ENCODE assay signal across 8 cellular contexts in genomic region chr20:62303049-62303326, GRCh38. TPM values are rescaled to one million over a fixed set of nuclear protein-coding genes. Genes with fewer than 3 reads are reported as not detected.
DNase-seq lines count a peak whose midpoint lies in the region; FAIRE-seq and TF ChIP-seq lines count a peak whose summit lies in the region.

No MANE protein-coding gene starts in this region.

- H3K9me3 Mint-ChIP-seq in HFFc6 = no peaks in the 10 kb centered on the region
- no peaks in the 10 kb centered on the region for H3K9me3 Mint-ChIP-seq in activated T-helper 1 cell treated with anti-CD3 and anti-CD28 coated beads, Interleukin-12 subunit alpha, Interleukin-12 subunit beta, Interleukin-2, Interleukin-4 antibody, amounts not matched to agents 30 ng/mL and 10 ng/mL and 1 ng/mL, durations not matched to agents 14 hours and 24 hours and 36 hours

- WGBS in spleen, 5 donors = 1 to 2% (median 1%) methylated on average over 22 to 39 of the region's 39 CpGs; no CpG with 5 or more reads in 2 of the 5 donors

- H3K4me3 Mint-ChIP-seq in HFFc6 = peak overlapping the region; percentile 97
- peak overlapping the region; percentile 98 for H3K4me3 Mint-ChIP-seq in activated T-helper 1 cell treated with anti-CD3 and anti-CD28 coated beads, Interleukin-12 subunit alpha, Interleukin-12 subunit beta, Interleukin-2, Interleukin-4 antibody, amounts not matched to agents 30 ng/mL and 10 ng/mL and 1 ng/mL, durations not matched to agents 14 hours and 24 hours and 36 hours

- peaks cover 13% of the 10 kb centered on the region for H3K36me3 Mint-ChIP-seq in HFFc6 (ENCODE audit: low read depth)
- peaks cover 15% of the 10 kb centered on the region for H3K36me3 Mint-ChIP-seq in activated T-helper 1 cell treated with anti-CD3 and anti-CD28 coated beads, Interleukin-12 subunit alpha, Interleukin-12 subunit beta, Interleukin-2, Interleukin-4 antibody, amounts not matched to agents 30 ng/mL and 10 ng/mL and 1 ng/mL, durations not matched to agents 14 hours and 24 hours and 36 hours (ENCODE audit: low read depth)

- peak in 1 of 3 donors; percentile 8 for TF ChIP-seq POLR2A in spleen (IDR thresholded peaks at IDR 0.05)
- TF ChIP-seq POLR2A in erythroblast (IDR thresholded peaks at IDR 0.05; ENCODE audit: low read length) = no peak

- H3K36me3 ChIP-seq in spleen = peaks cover 4 to 54% (median 39%) of the 10 kb centered on the region in 6 donors

- FAIRE-seq in HTR-8/SVneo (lab: Jason Lieb, UNC) = no peak

- H3K4me3 ChIP-seq in iPS-11a (ENCODE audit: low read depth, low read length) = peak overlapping the region; percentile 95
- peak overlapping the region; percentile 55 to 100 (median 96) for H3K4me3 ChIP-seq in spleen

- H3K4me1 Mint-ChIP-seq in HFFc6 (ENCODE audit: low read depth) = peaks cover 32% of the 10 kb centered on the region
- peaks cover 28% of the 10 kb centered on the region for H3K4me1 Mint-ChIP-seq in activated T-helper 1 cell treated with anti-CD3 and anti-CD28 coated beads, Interleukin-12 subunit alpha, Interleukin-12 subunit beta, Interleukin-2, Interleukin-4 antibody, amounts not matched to agents 30 ng/mL and 10 ng/mL and 1 ng/mL, durations not matched to agents 14 hours and 24 hours and 36 hours (ENCODE audit: low read depth)

- intact Hi-C loops in activated T-helper 1 cell treated with anti-CD3 and anti-CD28 coated beads, Interleukin-12 subunit alpha, Interleukin-12 subunit beta, Interleukin-2, Interleukin-4 antibody, amounts not matched to agents 30 ng/mL and 10 ng/mL and 1 ng/mL, durations not matched to agents 14 hours and 24 hours and 36 hours (cut with micrococcal nuclease) = loop anchor here (1.0 to 5.0 kb wide), 7 partner anchors 18 to 560 kb away; partner anchors contain the start of genes LAMA5, PSMA7, SLCO4A1 and SS18L1
- intact Hi-C loops in spleen (cut with DNase I; ENCODE audit: low total_unique reads) = loop anchor here (5.0 kb wide), 1 partner anchor 79 kb away; no protein-coding TSS in a partner anchor

- H3K27ac Mint-ChIP-seq in HFFc6 = peak overlapping the region; percentile 97; the same call in 1 of the 2 replicates
- peak overlapping the region; percentile 100 for H3K27ac Mint-ChIP-seq in activated T-helper 1 cell treated with anti-CD3 and anti-CD28 coated beads, Interleukin-12 subunit alpha, Interleukin-12 subunit beta, Interleukin-2, Interleukin-4 antibody, amounts not matched to agents 30 ng/mL and 10 ng/mL and 1 ng/mL, durations not matched to agents 14 hours and 24 hours and 36 hours

- TF ChIP-seq CTCF in HFFc6 (IDR thresholded peaks at IDR 0.05) = no peak
- no peak for TF ChIP-seq CTCF in spleen (IDR thresholded peaks at IDR 0.05 in 8 of 11, conservative IDR thresholded peaks at IDR 0.05 in 3 of 11)

- DNase-seq in HFFc6 (no peak), spleen (no peak), erythroblast (lab: John Stamatoyannopoulos, UW) (no peak), NCI-H69 (lab: John Stamatoyannopoulos, UW) (no peak), AG20443 (ENCODE audit: low spot score) (no peak), HTR-8/SVneo (ENCODE audit: insufficient read length, low spot score) (no peak)
- no peak for DNase-seq in activated T-helper 1 cell treated with anti-CD3 and anti-CD28 coated beads, Interleukin-12 subunit alpha, Interleukin-12 subunit beta, Interleukin-2, Interleukin-4 antibody, amounts not matched to agents 30 ng/mL and 10 ng/mL and 1 ng/mL, durations not matched to agents 14 hours and 24 hours and 36 hours (ENCODE audit: low spot score)

- peaks cover 23 to 85% (median 52%) of the 10 kb centered on the region in 6 donors for H3K4me1 ChIP-seq in spleen

- no peaks in the 10 kb centered on the region; the same call in 1 of the 2 replicates for H3K27me3 Mint-ChIP-seq in HFFc6 (ENCODE audit: insufficient read depth)
- no peaks in the 10 kb centered on the region for H3K27me3 Mint-ChIP-seq in activated T-helper 1 cell treated with anti-CD3 and anti-CD28 coated beads, Interleukin-12 subunit alpha, Interleukin-12 subunit beta, Interleukin-2, Interleukin-4 antibody, amounts not matched to agents 30 ng/mL and 10 ng/mL and 1 ng/mL, durations not matched to agents 14 hours and 24 hours and 36 hours (ENCODE audit: insufficient read depth)

- no peaks in the 10 kb centered on the region for H3K9me3 ChIP-seq in spleen

- peak overlapping the region; percentile 66 to 98 (median 96) for H3K27ac ChIP-seq in spleen

- H3K27me3 ChIP-seq in spleen (replicated peaks in 1 of 7) = no peaks in the 10 kb centered on the region

RNA-seq across cellular contexts. Expression of gene ADRM1, which starts 0.2 kb away (rescaled TPM):
- total RNA-seq in HFFc6 (2021; fragmentation: NEBNext Ultra II Directional; extraction: Animal tissue kit (Norgen Biotek cat#: 25700)) = 100 to 1,000 TPM; 126 to 133 (median 129) TPM
- 181 and 188 TPM in 2 replicates for total RNA-seq in activated T-helper 1 cell treated with anti-CD3 and anti-CD28 coated beads, Interleukin-12 subunit alpha, Interleukin-12 subunit beta, Interleukin-2, Interleukin-4 antibody, amounts not matched to agents 30 ng/mL and 10 ng/mL and 1 ng/mL, durations not matched to agents 14 hours and 24 hours and 36 hours
- 100 to 1,000 TPM in 2 of 7 donors, 10 to 100 TPM in 5; 67.1 to 112 (median 82.3) TPM for total RNA-seq in spleen
- polyA plus RNA-seq in spleen = 10 to 100 TPM; 60.5 to 95.6 (median 74.7) TPM
